ENCODE assay signal across 1 cellular context in genomic region chr1:166300767-166301166, GRCh38.
TF ChIP-seq lines count a peak whose summit lies in the region.

No MANE protein-coding gene starts in this region.

TF ChIP-seq in Ishikawa, 13 proteins besides CTCF, POLR2A, EP300 and RAD21 (continued from another document):
- TF ChIP-seq ZBTB7A (IDR thresholded peaks at IDR 0.05; ENCODE audit: low read depth): no peak
